Comparison of ENCODE assay signal across 8 cellular contexts in genomic region chr6:25278557-25278913, GRCh38. TPM values are rescaled to one million over a fixed set of nuclear protein-coding genes. Genes with fewer than 3 reads are reported as not detected.
DNase-seq lines count a peak whose midpoint lies in the region; ATAC-seq lines count a peak whose summit lies in the region.

No MANE protein-coding gene starts in this region.

- no peaks in the 10 kb centered on the region for H3K36me3 Mint-ChIP-seq in activated CD8-positive, alpha-beta memory T cell treated with anti-CD3 and anti-CD28 coated beads, Interleukin-2, amount 10 ng/mL, durations not matched to agents 7 days and 5 days
- H3K36me3 Mint-ChIP-seq in activated T-helper 1 cell treated with anti-CD3 and anti-CD28 coated beads, Interleukin-12 subunit alpha, Interleukin-12 subunit beta, Interleukin-2, Interleukin-4 antibody, amounts not matched to agents 30 ng/mL and 10 ng/mL and 1 ng/mL, durations not matched to agents 14 hours and 24 hours and 36 hours (ENCODE audit: low read depth): no peaks in the 10 kb centered on the region
- no peaks in the 10 kb centered on the region for H3K36me3 Mint-ChIP-seq in stimulated activated memory B cell treated with anti-CD40 and anti-IgM and Interleukin-4, amounts not matched to agents 10 μg/mL and 1 μg/mL and 100 μg/mL, for 72 hours

- no peaks in the 10 kb centered on the region for H3K9me3 Mint-ChIP-seq in activated CD8-positive, alpha-beta memory T cell treated with anti-CD3 and anti-CD28 coated beads, Interleukin-2, amount 10 ng/mL, durations not matched to agents 7 days and 5 days (ENCODE audit: low read depth)
- H3K9me3 Mint-ChIP-seq in activated T-helper 1 cell treated with anti-CD3 and anti-CD28 coated beads, Interleukin-12 subunit alpha, Interleukin-12 subunit beta, Interleukin-2, Interleukin-4 antibody, amounts not matched to agents 30 ng/mL and 10 ng/mL and 1 ng/mL, durations not matched to agents 14 hours and 24 hours and 36 hours: no peaks in the 10 kb centered on the region
- H3K9me3 Mint-ChIP-seq in stimulated activated memory B cell treated with anti-CD40 and anti-IgM and Interleukin-4, amounts not matched to agents 10 μg/mL and 1 μg/mL and 100 μg/mL, for 72 hours: no peaks in the 10 kb centered on the region

- H3K4me3 ChIP-seq in iPS-11a (ENCODE audit: low read depth, low read length): peak overlapping the region; percentile 87

- peak overlapping the region; percentile 62 for H3K27ac Mint-ChIP-seq in activated CD8-positive, alpha-beta memory T cell treated with anti-CD3 and anti-CD28 coated beads, Interleukin-2, amount 10 ng/mL, durations not matched to agents 7 days and 5 days
- H3K27ac Mint-ChIP-seq in activated T-helper 1 cell treated with anti-CD3 and anti-CD28 coated beads, Interleukin-12 subunit alpha, Interleukin-12 subunit beta, Interleukin-2, Interleukin-4 antibody, amounts not matched to agents 30 ng/mL and 10 ng/mL and 1 ng/mL, durations not matched to agents 14 hours and 24 hours and 36 hours: peak overlapping the region; percentile 79
- H3K27ac Mint-ChIP-seq in stimulated activated memory B cell treated with anti-CD40 and anti-IgM and Interleukin-4, amounts not matched to agents 10 μg/mL and 1 μg/mL and 100 μg/mL, for 72 hours: peak overlapping the region; percentile 72

- peaks cover 18% of the 10 kb centered on the region for H3K27me3 Mint-ChIP-seq in activated CD8-positive, alpha-beta memory T cell treated with anti-CD3 and anti-CD28 coated beads, Interleukin-2, amount 10 ng/mL, durations not matched to agents 7 days and 5 days
- H3K27me3 Mint-ChIP-seq in activated T-helper 1 cell treated with anti-CD3 and anti-CD28 coated beads, Interleukin-12 subunit alpha, Interleukin-12 subunit beta, Interleukin-2, Interleukin-4 antibody, amounts not matched to agents 30 ng/mL and 10 ng/mL and 1 ng/mL, durations not matched to agents 14 hours and 24 hours and 36 hours (ENCODE audit: insufficient read depth): peaks cover 16% of the 10 kb centered on the region
- peaks cover 16% of the 10 kb centered on the region for H3K27me3 Mint-ChIP-seq in stimulated activated memory B cell treated with anti-CD40 and anti-IgM and Interleukin-4, amounts not matched to agents 10 μg/mL and 1 μg/mL and 100 μg/mL, for 72 hours

- DNase-seq in activated CD8-positive, alpha-beta memory T cell treated with anti-CD3 and anti-CD28 coated beads, Interleukin-2, amount 10 ng/mL, durations not matched to agents 7 days and 5 days: no peak
- no peak for DNase-seq in activated CD8-positive, alpha-beta memory T cell treated with anti-CD3 and anti-CD28 coated beads, Interleukin-2, amount 50 U/mL, for 48 hours
- no peak for DNase-seq in activated T-helper 1 cell treated with anti-CD3 and anti-CD28 coated beads, Interleukin-12 subunit alpha, Interleukin-12 subunit beta, Interleukin-2, Interleukin-4 antibody, amounts not matched to agents 30 ng/mL and 10 ng/mL and 1 ng/mL, durations not matched to agents 14 hours and 24 hours and 36 hours (ENCODE audit: low spot score)
- no peak for DNase-seq in activated CD8-positive, alpha-beta memory T cell treated with anti-CD3 and anti-CD28 coated beads, Interleukin-2, amount 50 U/mL, for 4 hours

- no peak for ATAC-seq in activated CD8-positive, alpha-beta memory T cell treated with anti-CD3 and anti-CD28 coated beads, Interleukin-2, amount 10 ng/mL, durations not matched to agents 7 days and 5 days
- ATAC-seq in HG03066 (IDR thresholded peaks at IDR 0.05; ENCODE audit: low read depth, unreplicated experiment): peak; percentile 24
- peak; percentile 14 for ATAC-seq in stimulated activated memory B cell treated with anti-CD40 and anti-IgM and Interleukin-4, amounts not matched to agents 10 μg/mL and 1 μg/mL and 100 μg/mL, for 72 hours
- no peak for ATAC-seq in HG03135 (IDR thresholded peaks at IDR 0.05; ENCODE audit: unreplicated experiment)

- H3K4me1 Mint-ChIP-seq in activated CD8-positive, alpha-beta memory T cell treated with anti-CD3 and anti-CD28 coated beads, Interleukin-2, amount 10 ng/mL, durations not matched to agents 7 days and 5 days: peaks cover 20% of the 10 kb centered on the region
- H3K4me1 Mint-ChIP-seq in activated T-helper 1 cell treated with anti-CD3 and anti-CD28 coated beads, Interleukin-12 subunit alpha, Interleukin-12 subunit beta, Interleukin-2, Interleukin-4 antibody, amounts not matched to agents 30 ng/mL and 10 ng/mL and 1 ng/mL, durations not matched to agents 14 hours and 24 hours and 36 hours (ENCODE audit: low read depth): peaks cover 30% of the 10 kb centered on the region
- H3K4me1 Mint-ChIP-seq in stimulated activated memory B cell treated with anti-CD40 and anti-IgM and Interleukin-4, amounts not matched to agents 10 μg/mL and 1 μg/mL and 100 μg/mL, for 72 hours: peaks cover 30% of the 10 kb centered on the region

- CTCF ChIA-PET in activated CD8-positive, alpha-beta memory T cell treated with anti-CD3 and anti-CD28 coated beads, Interleukin-2, amount 10 ng/mL, durations not matched to agents 7 days and 5 days (lab: Charles Lee): interaction anchor here (0.8 to 4.7 kb wide), 22 partner anchors 10 to 440 kb away, joined by 3 to 104 read pairs (median 6); no protein-coding TSS in a partner anchor

- intact Hi-C loops in activated T-helper 1 cell treated with anti-CD3 and anti-CD28 coated beads, Interleukin-12 subunit alpha, Interleukin-12 subunit beta, Interleukin-2, Interleukin-4 antibody, amounts not matched to agents 30 ng/mL and 10 ng/mL and 1 ng/mL, durations not matched to agents 14 hours and 24 hours and 36 hours (cut with micrococcal nuclease): loop anchor here (1.0 to 5.0 kb wide), 4 partner anchors 8 to 664 kb away; no protein-coding TSS in a partner anchor

- peak overlapping the region; percentile 76 for H3K4me3 Mint-ChIP-seq in activated CD8-positive, alpha-beta memory T cell treated with anti-CD3 and anti-CD28 coated beads, Interleukin-2, amount 10 ng/mL, durations not matched to agents 7 days and 5 days
- H3K4me3 Mint-ChIP-seq in activated T-helper 1 cell treated with anti-CD3 and anti-CD28 coated beads, Interleukin-12 subunit alpha, Interleukin-12 subunit beta, Interleukin-2, Interleukin-4 antibody, amounts not matched to agents 30 ng/mL and 10 ng/mL and 1 ng/mL, durations not matched to agents 14 hours and 24 hours and 36 hours: peak overlapping the region; percentile 88
- peak overlapping the region; percentile 85 for H3K4me3 Mint-ChIP-seq in stimulated activated memory B cell treated with anti-CD40 and anti-IgM and Interleukin-4, amounts not matched to agents 10 μg/mL and 1 μg/mL and 100 μg/mL, for 72 hours

RNA-seq across cellular contexts. Expression of gene CARMIL1, which starts 0.6 kb away (rescaled TPM):
- total RNA-seq in activated CD8-positive, alpha-beta memory T cell treated with anti-CD3 and anti-CD28 coated beads, Interleukin-2, amount 10 ng/mL, durations not matched to agents 7 days and 5 days: 1 to 10 TPM; 3.4 to 3.8 TPM
- total RNA-seq in activated T-helper 1 cell treated with anti-CD3 and anti-CD28 coated beads, Interleukin-12 subunit alpha, Interleukin-12 subunit beta, Interleukin-2, Interleukin-4 antibody, amounts not matched to agents 30 ng/mL and 10 ng/mL and 1 ng/mL, durations not matched to agents 14 hours and 24 hours and 36 hours: 1.7 and 1.9 TPM in 2 replicates

Comparison
In these comparisons a context has a peak if more than half of its experiments do, and no peak if none do; other contexts are left out.
1. ATAC-seq: peak in HG03066 (single experiment) and stimulated activated memory B cell treated with anti-CD40 and anti-IgM and Interleukin-4, amounts not matched to agents 10 μg/mL and 1 μg/mL and 100 μg/mL, for 72 hours (single experiment); none in activated CD8-positive, alpha-beta memory T cell treated with anti-CD3 and anti-CD28 coated beads, Interleukin-2, amount 10 ng/mL, durations not matched to agents 7 days and 5 days (single experiment) and HG03135 (single experiment).
2. Peak in every context shown above with its lines, with median percentiles within 50 percentile points of each other: H3K27ac Mint-ChIP-seq and H3K4me3 Mint-ChIP-seq.